12 cellular contexts compared by ENCODE assay signal in the genomic region with DNA sequence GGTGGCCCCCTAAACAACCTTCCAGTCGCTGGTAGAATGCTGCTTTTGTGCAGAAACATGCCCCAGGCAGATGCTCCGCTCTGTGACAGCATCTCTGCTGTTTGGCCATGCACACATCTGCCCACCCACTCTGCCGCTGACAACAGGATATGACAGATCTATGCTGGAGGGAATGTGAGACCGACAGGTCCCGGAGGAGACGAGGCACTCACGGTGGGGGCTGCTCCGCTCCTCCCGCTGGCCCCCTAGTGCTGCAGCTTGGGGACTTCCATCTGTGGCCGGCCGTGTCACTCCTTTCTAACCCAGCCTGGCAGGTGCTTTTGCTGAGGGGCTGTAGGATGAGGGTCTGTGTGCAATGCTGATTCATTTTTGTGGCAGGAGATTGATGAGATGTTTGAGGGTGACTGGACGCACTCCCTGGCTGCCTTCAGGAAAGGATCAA. TPM values are rescaled to one million over a fixed set of nuclear protein-coding genes. Genes with fewer than 3 reads are reported as not detected.
DNase-seq lines count a peak whose midpoint lies in the region; ATAC-seq and TF ChIP-seq lines count a peak whose summit lies in the region.
"Had no signal": no experiment of that assay in that cellular context is flagged by ENCODE, and none has a peak within 500 bp of the region (broad histone marks: within the 10 kb centered on the region; RNA-seq: fewer than 3 reads in every experiment).

No MANE protein-coding gene starts in this region.

- H3K27ac Mint-ChIP-seq in activated T-helper 1 cell treated with anti-CD3 and anti-CD28 coated beads, Interleukin-12 subunit alpha, Interleukin-12 subunit beta, Interleukin-2, Interleukin-4 antibody, amounts not matched to agents 30 ng/mL and 10 ng/mL and 1 ng/mL, durations not matched to agents 14 hours and 24 hours and 36 hours = peak overlapping the region; percentile 72
- no peak overlapping the region for H3K27ac Mint-ChIP-seq in nephron progenitor cell
- H3K27ac Mint-ChIP-seq in T-helper 2 cell treated with Interferon-gamma antibody and Interleukin-4, amounts not matched to agents 5 μg/mL and 100 μg/mL, for 36 hours = no peak overlapping the region
- H3K27ac Mint-ChIP-seq: progenitor cell of endocrine pancreas had no signal

- ATAC-seq in HG03442 (IDR thresholded peaks at IDR 0.05; ENCODE audit: unreplicated experiment) = peak; percentile 52
- no peak for ATAC-seq in HG03108 (IDR thresholded peaks at IDR 0.05; ENCODE audit: unreplicated experiment)

- H3K4me1 Mint-ChIP-seq in activated T-helper 1 cell treated with anti-CD3 and anti-CD28 coated beads, Interleukin-12 subunit alpha, Interleukin-12 subunit beta, Interleukin-2, Interleukin-4 antibody, amounts not matched to agents 30 ng/mL and 10 ng/mL and 1 ng/mL, durations not matched to agents 14 hours and 24 hours and 36 hours (ENCODE audit: low read depth) = peaks cover 67% of the 10 kb centered on the region
- peaks cover 50% of the 10 kb centered on the region for H3K4me1 Mint-ChIP-seq in nephron progenitor cell
- H3K4me1 Mint-ChIP-seq in T-helper 2 cell treated with Interferon-gamma antibody and Interleukin-4, amounts not matched to agents 5 μg/mL and 100 μg/mL, for 36 hours (ENCODE audit: low read depth) = peaks cover 36% of the 10 kb centered on the region

- H3K9me3 Mint-ChIP-seq in activated T-helper 1 cell treated with anti-CD3 and anti-CD28 coated beads, Interleukin-12 subunit alpha, Interleukin-12 subunit beta, Interleukin-2, Interleukin-4 antibody, amounts not matched to agents 30 ng/mL and 10 ng/mL and 1 ng/mL, durations not matched to agents 14 hours and 24 hours and 36 hours = no peaks in the 10 kb centered on the region
- no peaks in the 10 kb centered on the region for H3K9me3 Mint-ChIP-seq in nephron progenitor cell
- no peaks in the 10 kb centered on the region for H3K9me3 Mint-ChIP-seq in T-helper 2 cell treated with Interferon-gamma antibody and Interleukin-4, amounts not matched to agents 5 μg/mL and 100 μg/mL, for 36 hours

- TF ChIP-seq CTCF in GM13977 (IDR thresholded peaks at IDR 0.05; ENCODE audit: extremely low read depth, insufficient read depth, missing control alignments) (no peak), nephron progenitor cell (IDR thresholded peaks at IDR 0.05) (no peak)

- peak overlapping the region; percentile 49 for H3K4me3 Mint-ChIP-seq in activated T-helper 1 cell treated with anti-CD3 and anti-CD28 coated beads, Interleukin-12 subunit alpha, Interleukin-12 subunit beta, Interleukin-2, Interleukin-4 antibody, amounts not matched to agents 30 ng/mL and 10 ng/mL and 1 ng/mL, durations not matched to agents 14 hours and 24 hours and 36 hours
- no peak overlapping the region for H3K4me3 Mint-ChIP-seq in nephron progenitor cell
- H3K4me3 Mint-ChIP-seq in T-helper 2 cell treated with Interferon-gamma antibody and Interleukin-4, amounts not matched to agents 5 μg/mL and 100 μg/mL, for 36 hours = no peak overlapping the region

- H3K36me3 Mint-ChIP-seq in activated T-helper 1 cell treated with anti-CD3 and anti-CD28 coated beads, Interleukin-12 subunit alpha, Interleukin-12 subunit beta, Interleukin-2, Interleukin-4 antibody, amounts not matched to agents 30 ng/mL and 10 ng/mL and 1 ng/mL, durations not matched to agents 14 hours and 24 hours and 36 hours (ENCODE audit: low read depth) = peaks cover 3% of the 10 kb centered on the region
- H3K36me3 Mint-ChIP-seq in nephron progenitor cell (ENCODE audit: low read depth) = no peaks in the 10 kb centered on the region
- H3K36me3 Mint-ChIP-seq in T-helper 2 cell treated with Interferon-gamma antibody and Interleukin-4, amounts not matched to agents 5 μg/mL and 100 μg/mL, for 36 hours (ENCODE audit: low read depth) = no peaks in the 10 kb centered on the region

- in situ Hi-C loops in GM13977 (cut with MboI; ENCODE audit: low pct_unique_long_range_greater_than_20kb, low sequenced_read_pairs, unreplicated experiment) = no loop called here

- DNase-seq in GM13977 (ENCODE audit: low spot score) = peak; percentile 52
- DNase-seq in activated T-helper 1 cell treated with anti-CD3 and anti-CD28 coated beads, Interleukin-12 subunit alpha, Interleukin-12 subunit beta, Interleukin-2, Interleukin-4 antibody, amounts not matched to agents 30 ng/mL and 10 ng/mL and 1 ng/mL, durations not matched to agents 14 hours and 24 hours and 36 hours (ENCODE audit: low spot score) = no peak
- DNase-seq in nephron progenitor cell = peak; percentile 37
- no peak for DNase-seq in T-helper 2 cell treated with Interferon-gamma antibody and Interleukin-4, amounts not matched to agents 5 μg/mL and 100 μg/mL, for 36 hours (ENCODE audit: low spot score)
- no peak for DNase-seq in HT-29 (ENCODE audit: low spot score)
- DNase-seq in NCI-H128 (lab: John Stamatoyannopoulos, UW; ENCODE audit: unreplicated experiment) = no peak

- no peaks in the 10 kb centered on the region for H3K27me3 Mint-ChIP-seq in activated T-helper 1 cell treated with anti-CD3 and anti-CD28 coated beads, Interleukin-12 subunit alpha, Interleukin-12 subunit beta, Interleukin-2, Interleukin-4 antibody, amounts not matched to agents 30 ng/mL and 10 ng/mL and 1 ng/mL, durations not matched to agents 14 hours and 24 hours and 36 hours (ENCODE audit: insufficient read depth)
- peaks cover 7% of the 10 kb centered on the region for H3K27me3 Mint-ChIP-seq in nephron progenitor cell (ENCODE audit: low read depth, poor library complexity)
- H3K27me3 Mint-ChIP-seq in T-helper 2 cell treated with Interferon-gamma antibody and Interleukin-4, amounts not matched to agents 5 μg/mL and 100 μg/mL, for 36 hours (ENCODE audit: low read depth) = no peaks in the 10 kb centered on the region

- intact Hi-C loops in activated T-helper 1 cell treated with anti-CD3 and anti-CD28 coated beads, Interleukin-12 subunit alpha, Interleukin-12 subunit beta, Interleukin-2, Interleukin-4 antibody, amounts not matched to agents 30 ng/mL and 10 ng/mL and 1 ng/mL, durations not matched to agents 14 hours and 24 hours and 36 hours (cut with micrococcal nuclease) = loop anchor here (5.0 to 10.0 kb wide), 5 partner anchors 118 to 995 kb away; a partner anchor contains a TSS

RNA-seq across cellular contexts. Expression of a gene that starts 49.1 kb away (rescaled TPM):
- not detected in 2 replicates for total RNA-seq in activated T-helper 1 cell treated with anti-CD3 and anti-CD28 coated beads, Interleukin-12 subunit alpha, Interleukin-12 subunit beta, Interleukin-2, Interleukin-4 antibody, amounts not matched to agents 30 ng/mL and 10 ng/mL and 1 ng/mL, durations not matched to agents 14 hours and 24 hours and 36 hours
- total RNA-seq in HT-29 (2014; rRNA removed; shearing (Covaris generic)) = not detected in 2 replicates
- total RNA-seq: glomerular endothelial cell, PC-9, progenitor cell of endocrine pancreas, subcutaneous adipose tissue had no signal

Comparison
In these comparisons a context has a peak if more than half of its experiments do, and no peak if none do; other contexts are left out.
1. DNase-seq: peak in GM13977 (single experiment) and nephron progenitor cell (single experiment); none in activated T-helper 1 cell treated with anti-CD3 and anti-CD28 coated beads, Interleukin-12 subunit alpha, Interleukin-12 subunit beta, Interleukin-2, Interleukin-4 antibody, amounts not matched to agents 30 ng/mL and 10 ng/mL and 1 ng/mL, durations not matched to agents 14 hours and 24 hours and 36 hours (single experiment), T-helper 2 cell treated with Interferon-gamma antibody and Interleukin-4, amounts not matched to agents 5 μg/mL and 100 μg/mL, for 36 hours (single experiment), HT-29 (single experiment) and NCI-H128 (single experiment).